8 cellular contexts compared by ENCODE assay signal in genomic region chr1:64745986-64746940, GRCh38. TPM values are rescaled to one million over a fixed set of nuclear protein-coding genes. Genes with fewer than 3 reads are reported as not detected.
DNase-seq lines count a peak whose midpoint lies in the region; ATAC-seq and TF ChIP-seq lines count a peak whose summit lies in the region.

No MANE protein-coding gene starts in this region.

- no peak for DNase-seq in activated CD8-positive, alpha-beta memory T cell treated with anti-CD3 and anti-CD28 coated beads, Interleukin-2, amount 10 ng/mL, durations not matched to agents 7 days and 5 days
- no peak for DNase-seq in activated CD8-positive, alpha-beta memory T cell treated with anti-CD3 and anti-CD28 coated beads for 24 hours
- DNase-seq in RPMI7951 (ENCODE audit: low read depth), result peak; percentile 13
- DNase-seq in erythroblast (lab: John Stamatoyannopoulos, UW), result peak; percentile 15 to 40
- no peak for DNase-seq in neural crest cell (ENCODE audit: low read depth, low spot score)

- TF ChIP-seq POLR2A in erythroblast (IDR thresholded peaks at IDR 0.05; ENCODE audit: low read length), result no peak

- peak overlapping the region; percentile 64 for H3K27ac Mint-ChIP-seq in activated CD8-positive, alpha-beta memory T cell treated with anti-CD3 and anti-CD28 coated beads, Interleukin-2, amount 10 ng/mL, durations not matched to agents 7 days and 5 days
- H3K27ac Mint-ChIP-seq in neural crest cell (ENCODE audit: unreplicated experiment), result peak overlapping the region; percentile 87

- peak overlapping the region; percentile 74 for H3K4me3 Mint-ChIP-seq in activated CD8-positive, alpha-beta memory T cell treated with anti-CD3 and anti-CD28 coated beads, Interleukin-2, amount 10 ng/mL, durations not matched to agents 7 days and 5 days
- peak overlapping the region; percentile 98 for H3K4me3 Mint-ChIP-seq in neural crest cell

- peaks cover 15% of the 10 kb centered on the region for H3K4me1 Mint-ChIP-seq in activated CD8-positive, alpha-beta memory T cell treated with anti-CD3 and anti-CD28 coated beads, Interleukin-2, amount 10 ng/mL, durations not matched to agents 7 days and 5 days
- H3K4me1 Mint-ChIP-seq in neural crest cell, result peaks cover 24% of the 10 kb centered on the region

- CTCF ChIA-PET in activated CD8-positive, alpha-beta memory T cell treated with anti-CD3 and anti-CD28 coated beads, Interleukin-2, amount 10 ng/mL, durations not matched to agents 7 days and 5 days (lab: Charles Lee), result interaction anchor here (1.1 to 3.7 kb wide), 4 partner anchors 26 to 941 kb away, joined by 4 to 30 read pairs (median 4); no protein-coding TSS in a partner anchor

- no peaks in the 10 kb centered on the region for H3K36me3 Mint-ChIP-seq in activated CD8-positive, alpha-beta memory T cell treated with anti-CD3 and anti-CD28 coated beads, Interleukin-2, amount 10 ng/mL, durations not matched to agents 7 days and 5 days
- no peaks in the 10 kb centered on the region for H3K36me3 Mint-ChIP-seq in neural crest cell (ENCODE audit: low read depth)

- no peak for TF ChIP-seq CTCF in neural crest cell (conservative IDR thresholded peaks at IDR 0.05)

- H3K9me3 Mint-ChIP-seq in activated CD8-positive, alpha-beta memory T cell treated with anti-CD3 and anti-CD28 coated beads, Interleukin-2, amount 10 ng/mL, durations not matched to agents 7 days and 5 days (ENCODE audit: low read depth), result no peaks in the 10 kb centered on the region
- H3K9me3 Mint-ChIP-seq in neural crest cell, result no peaks in the 10 kb centered on the region

- no peak for ATAC-seq in activated CD8-positive, alpha-beta memory T cell treated with anti-CD3 and anti-CD28 coated beads, Interleukin-2, amount 10 ng/mL, durations not matched to agents 7 days and 5 days
- ATAC-seq in GM18511 (IDR thresholded peaks at IDR 0.05; ENCODE audit: unreplicated experiment) (no peak), GM21528 (IDR thresholded peaks at IDR 0.05; ENCODE audit: low FRiP score, unreplicated experiment) (no peak), HG03469 (IDR thresholded peaks at IDR 0.05; ENCODE audit: unreplicated experiment) (no peak)

- H3K27me3 Mint-ChIP-seq in activated CD8-positive, alpha-beta memory T cell treated with anti-CD3 and anti-CD28 coated beads, Interleukin-2, amount 10 ng/mL, durations not matched to agents 7 days and 5 days, result peaks cover 7% of the 10 kb centered on the region
- peaks cover 8% of the 10 kb centered on the region for H3K27me3 Mint-ChIP-seq in neural crest cell (ENCODE audit: low read depth)

RNA-seq across cellular contexts. Expression of gene RAVER2, which starts 1.4 kb away (rescaled TPM):
- total RNA-seq in activated CD8-positive, alpha-beta memory T cell treated with anti-CD3 and anti-CD28 coated beads, Interleukin-2, amount 10 ng/mL, durations not matched to agents 7 days and 5 days, result 1 to 10 TPM; 5.7 to 8.8 TPM
- 2.4 and 2.5 TPM in 2 replicates for total RNA-seq in RPMI7951 (2014; rRNA removed; shearing (Covaris generic))
- total RNA-seq in neural crest cell, result 27.5 and 27.8 TPM in 2 replicates

Comparison
In these comparisons a context has a peak if more than half of its experiments do, and no peak if none do; other contexts are left out.
1. DNase-seq: peak in RPMI7951 (single experiment) and erythroblast (2 of 2); none in activated CD8-positive, alpha-beta memory T cell treated with anti-CD3 and anti-CD28 coated beads, Interleukin-2, amount 10 ng/mL, durations not matched to agents 7 days and 5 days (single experiment), activated CD8-positive, alpha-beta memory T cell treated with anti-CD3 and anti-CD28 coated beads for 24 hours (single experiment) and neural crest cell (single experiment).